In the genomic region with DNA sequence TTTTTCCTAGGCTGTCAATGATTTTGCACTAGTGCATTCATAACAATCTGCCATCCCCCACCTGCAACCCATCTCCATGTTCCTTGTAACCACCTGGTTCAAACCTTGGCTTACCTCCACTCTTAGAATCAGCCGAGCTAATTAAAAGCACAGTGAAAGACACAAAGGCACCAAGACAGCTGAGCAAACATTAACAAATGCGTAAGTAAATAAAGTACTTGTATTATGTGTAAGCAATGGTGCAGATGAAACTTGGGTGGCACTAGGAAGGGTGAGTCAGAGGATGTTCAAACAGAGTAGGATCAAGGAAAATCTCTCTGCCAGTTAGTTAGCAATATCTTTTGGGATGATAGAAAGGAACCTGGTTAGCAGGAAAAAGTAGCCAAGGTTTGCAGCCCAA, we compare ENCODE assay signal across 1 cellular context.
TF ChIP-seq lines count a peak whose summit lies in the region.

No MANE protein-coding gene starts in this region.

TF ChIP-seq in SK-N-SH, 30 proteins besides CTCF, POLR2A, EP300 and RAD21 (continued from another document):
- TF ChIP-seq, protein P1, sequence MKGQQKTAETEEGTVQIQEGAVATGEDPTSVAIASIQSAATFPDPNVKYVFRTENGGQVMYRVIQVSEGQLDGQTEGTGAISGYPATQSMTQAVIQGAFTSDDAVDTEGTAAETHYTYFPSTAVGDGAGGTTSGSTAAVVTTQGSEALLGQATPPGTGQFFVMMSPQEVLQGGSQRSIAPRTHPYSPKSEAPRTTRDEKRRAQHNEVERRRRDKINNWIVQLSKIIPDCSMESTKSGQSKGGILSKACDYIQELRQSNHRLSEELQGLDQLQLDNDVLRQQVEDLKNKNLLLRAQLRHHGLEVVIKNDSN (IDR thresholded peaks at IDR 0.05; ENCODE audit: borderline replicate concordance, low read depth) = no peak
- TF ChIP-seq GATA2 (CRISPR knock-in tag; IDR thresholded peaks at IDR 0.05) (no peak), SMC3 (IDR thresholded peaks at IDR 0.05; ENCODE audit: low read depth, low read length) (no peak), FOSL2 (IDR thresholded peaks at IDR 0.05; ENCODE audit: borderline replicate concordance, low read depth) (no peak), TCF12 (IDR thresholded peaks at IDR 0.05) (no peak), ELF1 (IDR thresholded peaks at IDR 0.05) (no peak), POLR2AphosphoS5 (IDR thresholded peaks at IDR 0.05; ENCODE audit: low read depth, low read length) (no peak)
- TF ChIP-seq, protein P2, sequence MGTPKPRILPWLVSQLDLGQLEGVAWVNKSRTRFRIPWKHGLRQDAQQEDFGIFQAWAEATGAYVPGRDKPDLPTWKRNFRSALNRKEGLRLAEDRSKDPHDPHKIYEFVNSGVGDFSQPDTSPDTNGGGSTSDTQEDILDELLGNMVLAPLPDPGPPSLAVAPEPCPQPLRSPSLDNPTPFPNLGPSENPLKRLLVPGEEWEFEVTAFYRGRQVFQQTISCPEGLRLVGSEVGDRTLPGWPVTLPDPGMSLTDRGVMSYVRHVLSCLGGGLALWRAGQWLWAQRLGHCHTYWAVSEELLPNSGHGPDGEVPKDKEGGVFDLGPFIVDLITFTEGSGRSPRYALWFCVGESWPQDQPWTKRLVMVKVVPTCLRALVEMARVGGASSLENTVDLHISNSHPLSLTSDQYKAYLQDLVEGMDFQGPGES (IDR thresholded peaks at IDR 0.05; ENCODE audit: low read depth, low read length) = no peak
- TF ChIP-seq, protein P3, sequence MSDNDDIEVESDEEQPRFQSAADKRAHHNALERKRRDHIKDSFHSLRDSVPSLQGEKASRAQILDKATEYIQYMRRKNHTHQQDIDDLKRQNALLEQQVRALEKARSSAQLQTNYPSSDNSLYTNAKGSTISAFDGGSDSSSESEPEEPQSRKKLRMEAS (IDR thresholded peaks at IDR 0.05; ENCODE audit: low read depth) = no peak
TF ChIP-seq in SK-N-SH: peak in this region for 0.
